ENCODE assay signal across 24 cellular contexts in the genomic region with DNA sequence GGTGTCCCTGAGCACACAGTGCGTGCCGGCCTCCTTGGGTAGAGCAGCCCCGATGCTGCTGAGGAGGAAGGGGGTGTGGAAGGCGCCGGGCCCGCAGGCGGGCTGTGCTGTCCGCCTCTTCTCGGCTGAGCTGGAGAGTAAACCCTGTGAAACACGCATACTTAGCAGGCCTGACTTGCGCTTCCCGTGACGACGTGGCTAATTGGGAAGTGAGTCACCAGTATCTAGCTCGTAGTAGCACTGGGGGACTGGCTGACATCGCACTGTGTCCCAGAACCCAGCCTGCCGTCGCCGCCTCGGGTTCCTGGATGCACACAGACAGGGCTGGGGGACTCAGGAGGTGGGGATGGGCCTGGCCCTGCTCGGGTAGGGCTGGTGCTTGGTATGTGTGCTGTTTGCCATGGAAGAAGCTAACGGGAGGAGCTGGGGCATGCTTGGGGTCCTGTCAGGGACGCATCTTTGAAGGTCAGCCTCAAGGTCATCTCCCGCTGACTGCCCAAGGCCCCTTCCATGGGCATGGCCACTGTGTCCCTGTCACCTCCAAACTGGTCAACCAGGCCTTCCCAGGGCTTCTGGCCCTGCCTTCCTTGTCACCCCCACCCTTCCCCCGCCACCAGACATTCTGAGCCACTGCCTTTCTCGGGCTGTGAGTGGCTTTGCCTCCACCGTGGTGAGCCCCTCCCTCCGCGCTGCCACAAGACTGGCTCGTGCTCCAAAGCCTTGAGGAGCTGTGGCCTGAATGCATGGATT.
DNase-seq lines count a peak whose midpoint lies in the region; ATAC-seq and TF ChIP-seq lines count a peak whose summit lies in the region.
"Had no signal": no experiment of that assay in that cellular context is flagged by ENCODE, and none has a peak within 500 bp of the region (broad histone marks: within the 10 kb centered on the region; RNA-seq: fewer than 3 reads in every experiment).

No MANE protein-coding gene starts in this region.

- H3K9me3 Mint-ChIP-seq in chondrocyte (ENCODE audit: low read depth), result no peaks in the 10 kb centered on the region
- H3K9me3 Mint-ChIP-seq: activated naive CD8-positive, alpha-beta T cell treated with anti-CD3 and anti-CD28 coated beads, Interleukin-2, amount 10 ng/mL, durations not matched to agents 7 days and 5 days; CD4-positive, alpha-beta T cell; memory B cell; stimulated activated memory B cell treated with anti-CD40 and anti-IgM and Interleukin-4, amounts not matched to agents 10 μg/mL and 1 μg/mL and 100 μg/mL, for 72 hours had no signal

- H3K56ac ChIP-seq in mesendoderm (ENCODE audit: low read length), result peak overlapping the region; percentile 63

- H3K79me2 ChIP-seq in mesendoderm (ENCODE audit: control insufficient read depth, insufficient read depth, low read length), result peaks cover 17% of the 10 kb centered on the region

- intact Hi-C loops in gastrocnemius medialis (cut with DNase I; ENCODE audit: low total_unique reads), result no loop called here

- no peak overlapping the region for H3K4me3 Mint-ChIP-seq in chondrocyte (ENCODE audit: unreplicated experiment)
- H3K4me3 Mint-ChIP-seq: activated naive CD8-positive, alpha-beta T cell treated with anti-CD3 and anti-CD28 coated beads, Interleukin-2, amount 10 ng/mL, durations not matched to agents 7 days and 5 days; CD4-positive, alpha-beta T cell; memory B cell; naive thymus-derived CD4-positive, alpha-beta T cell; stimulated activated memory B cell treated with anti-CD40 and anti-IgM and Interleukin-4, amounts not matched to agents 10 μg/mL and 1 μg/mL and 100 μg/mL, for 72 hours had no signal

- TF ChIP-seq CTCF in AG04449 (IDR thresholded peaks at IDR 0.05; ENCODE audit: insufficient read depth, low read length, missing control alignments) (no peak), chondrocyte (IDR thresholded peaks at IDR 0.05) (no peak), gastrocnemius medialis (IDR thresholded peaks at IDR 0.05 in 4 of 5, conservative IDR thresholded peaks at IDR 0.05 in 1 of 5) (no peak)

- H3K27me3 ChIP-seq in HUES48 (ENCODE audit: control insufficient read depth, insufficient read depth, low read length) (no peaks in the 10 kb centered on the region), mesendoderm (ENCODE audit: insufficient read depth, low read length, poor library complexity) (no peaks in the 10 kb centered on the region), gastrocnemius medialis (peaks cover 0 to 3% (median 0%) of the 10 kb centered on the region in 3 donors)
- H3K27me3 ChIP-seq: cardiac muscle cell, foreskin keratinocyte, pancreas had no signal

- no peak overlapping the region for H3K4ac ChIP-seq in mesendoderm (ENCODE audit: low read depth, low read length)

- DNase-seq in AG04449 (ENCODE audit: low read depth, low spot score) (peak; percentile 23), chondrocyte (ENCODE audit: low spot score) (peak; percentile 75), mesendoderm (peak; percentile 89), gastrocnemius medialis (no peak), activated gamma-delta T cell treated with Interleukin-2 at 50 U/mL for 16 hours (no peak), SKM-1 (lab: John Stamatoyannopoulos, UW; ENCODE audit: unreplicated experiment) (no peak)
- DNase-seq: activated CD4-positive, alpha-beta T cell treated with anti-CD3 and anti-CD28 coated beads for 4 hours; activated naive CD8-positive, alpha-beta T cell treated with anti-CD3 and anti-CD28 coated beads, Interleukin-2, amount 10 ng/mL, durations not matched to agents 7 days and 5 days; CD4-positive, alpha-beta T cell; dermis blood vessel endothelial cell; foreskin keratinocyte; naive thymus-derived CD4-positive, alpha-beta T cell; NCI-H1436; NCI-H82; OCI-M1; SIG-M5; sigmoid colon; T-helper 1 cell had no signal

- no peak for ATAC-seq in GM18861 (IDR thresholded peaks at IDR 0.05; ENCODE audit: unreplicated experiment)
- no peak for ATAC-seq in gastrocnemius medialis
- ATAC-seq: foreskin keratinocyte; naive thymus-derived CD4-positive, alpha-beta T cell; pancreas; stimulated activated memory B cell treated with anti-CD40 and anti-IgM and Interleukin-4, amounts not matched to agents 10 μg/mL and 1 μg/mL and 100 μg/mL, for 72 hours had no signal

- no peak overlapping the region for H4K5ac ChIP-seq in mesendoderm (ENCODE audit: low read length)

- peaks cover 20% of the 10 kb centered on the region for H3K79me1 ChIP-seq in mesendoderm (ENCODE audit: low read length)

- H3K4me3 ChIP-seq in AG04449 (ENCODE audit: low read depth, low read length) (no peak overlapping the region), HUES48 (ENCODE audit: low read depth, low read length) (no peak overlapping the region), mesendoderm (ENCODE audit: low read length) (no peak overlapping the region), gastrocnemius medialis (no peak overlapping the region)
- H3K4me3 ChIP-seq: cardiac muscle cell, pancreas, sigmoid colon had no signal

- no peak overlapping the region for H2AK5ac ChIP-seq in mesendoderm (ENCODE audit: low read length)

- no peak overlapping the region for H3K18ac ChIP-seq in mesendoderm (ENCODE audit: low read length)

- peak overlapping the region; percentile 5 for H3K27ac Mint-ChIP-seq in chondrocyte (ENCODE audit: unreplicated experiment)
- H3K27ac Mint-ChIP-seq: activated naive CD8-positive, alpha-beta T cell treated with anti-CD3 and anti-CD28 coated beads, Interleukin-2, amount 10 ng/mL, durations not matched to agents 7 days and 5 days; CD4-positive, alpha-beta T cell; memory B cell; naive thymus-derived CD4-positive, alpha-beta T cell; stimulated activated memory B cell treated with anti-CD40 and anti-IgM and Interleukin-4, amounts not matched to agents 10 μg/mL and 1 μg/mL and 100 μg/mL, for 72 hours had no signal

- H2BK15ac ChIP-seq in mesendoderm (replicated peaks; ENCODE audit: low read depth), result no peak overlapping the region

- peaks cover 21% of the 10 kb centered on the region; the same call in 1 of the 2 replicates for H3K4me1 ChIP-seq in HUES48 (ENCODE audit: control insufficient read depth, insufficient read depth, low read length)
- H3K4me1 ChIP-seq in mesendoderm (ENCODE audit: control insufficient read depth, low read depth, low read length), result peaks cover 17% of the 10 kb centered on the region
- no peaks in the 10 kb centered on the region for H3K4me1 ChIP-seq in gastrocnemius medialis
- H3K4me1 ChIP-seq: foreskin keratinocyte, pancreas, sigmoid colon had no signal

- H3K36me3 ChIP-seq in HUES48 (ENCODE audit: control insufficient read depth, insufficient read depth, low read length) (no peaks in the 10 kb centered on the region), mesendoderm (ENCODE audit: control insufficient read depth, insufficient read depth, low read length) (no peaks in the 10 kb centered on the region), gastrocnemius medialis (no peaks in the 10 kb centered on the region)
- H3K36me3 ChIP-seq: cardiac muscle cell, pancreas, sigmoid colon had no signal

- H3K9ac ChIP-seq in HUES48 (ENCODE audit: low read depth, low read length) (no peak overlapping the region), mesendoderm (ENCODE audit: low read length) (no peak overlapping the region)

- in situ Hi-C loops in gastrocnemius medialis (cut with MboI; ENCODE audit: low sequenced_read_pairs in 4 of 4), result loop anchor here in 1 of 4 donors (25.0 kb wide), 1 partner anchor 88 kb away; no protein-coding TSS in a partner anchor

- H3K9me3 ChIP-seq in HUES48 (ENCODE audit: control insufficient read depth, insufficient read depth, low read length), result no peaks in the 10 kb centered on the region
- H3K9me3 ChIP-seq in gastrocnemius medialis, result no peaks in the 10 kb centered on the region
- H3K9me3 ChIP-seq: pancreas, sigmoid colon had no signal

- H2BK5ac ChIP-seq in mesendoderm (ENCODE audit: low read length), result peak overlapping the region; percentile 6

- no peaks in the 10 kb centered on the region for H3K36me3 Mint-ChIP-seq in chondrocyte (ENCODE audit: low read depth)
- H3K36me3 Mint-ChIP-seq: activated naive CD8-positive, alpha-beta T cell treated with anti-CD3 and anti-CD28 coated beads, Interleukin-2, amount 10 ng/mL, durations not matched to agents 7 days and 5 days; memory B cell; naive thymus-derived CD4-positive, alpha-beta T cell; stimulated activated memory B cell treated with anti-CD40 and anti-IgM and Interleukin-4, amounts not matched to agents 10 μg/mL and 1 μg/mL and 100 μg/mL, for 72 hours had no signal

- peak overlapping the region; percentile 33 for H3K27ac ChIP-seq in HUES48 (ENCODE audit: low read depth, low read length)
- H3K27ac ChIP-seq in mesendoderm (ENCODE audit: low read depth, low read length), result no peak overlapping the region
- no peak overlapping the region for H3K27ac ChIP-seq in gastrocnemius medialis
- H3K27ac ChIP-seq: cardiac muscle cell, foreskin keratinocyte, pancreas, sigmoid colon had no signal

- TF ChIP-seq POLR2A in gastrocnemius medialis (IDR thresholded peaks at IDR 0.05), result no peak

- H3K4me2 ChIP-seq in mesendoderm (ENCODE audit: low read length), result no peak overlapping the region

- no peaks in the 10 kb centered on the region for H3K27me3 Mint-ChIP-seq in chondrocyte (ENCODE audit: low read depth)
- H3K27me3 Mint-ChIP-seq: activated naive CD8-positive, alpha-beta T cell treated with anti-CD3 and anti-CD28 coated beads, Interleukin-2, amount 10 ng/mL, durations not matched to agents 7 days and 5 days had no signal

- CTCF ChIA-PET in AG04449 (lab: Yijun Ruan, JAX), result no interaction called here

- POLR2A ChIA-PET in AG04449 (lab: Yijun Ruan, JAX), result interaction anchor here (0.6 kb wide), 1 partner anchor 276 kb away, joined by 3 read pairs; no protein-coding TSS in a partner anchor

- WGBS in mesendoderm (ENCODE audit: extremely low coverage, insufficient coverage, low lambda C conversion rate), result no CpG with 5 or more reads among the region's 30 CpGs

- no peaks in the 10 kb centered on the region for H3K4me1 Mint-ChIP-seq in chondrocyte (ENCODE audit: low read depth)
- H3K4me1 Mint-ChIP-seq: activated naive CD8-positive, alpha-beta T cell treated with anti-CD3 and anti-CD28 coated beads, Interleukin-2, amount 10 ng/mL, durations not matched to agents 7 days and 5 days; memory B cell; naive thymus-derived CD4-positive, alpha-beta T cell; stimulated activated memory B cell treated with anti-CD40 and anti-IgM and Interleukin-4, amounts not matched to agents 10 μg/mL and 1 μg/mL and 100 μg/mL, for 72 hours had no signal

- no peak overlapping the region for H2BK120ac ChIP-seq in mesendoderm (ENCODE audit: low read depth, low read length)

- no peak overlapping the region for H4K8ac ChIP-seq in mesendoderm (ENCODE audit: low read depth, low read length)

- H3K23ac ChIP-seq in mesendoderm (ENCODE audit: low read length), result no peak overlapping the region

Comparison
In these comparisons a context has a peak if more than half of its experiments do, and no peak if none do; other contexts are left out.
1. DNase-seq: peak in AG04449 (single experiment), chondrocyte (single experiment) and mesendoderm (single experiment); none in gastrocnemius medialis (0 of 2), activated gamma-delta T cell treated with Interleukin-2 at 50 U/mL for 16 hours (single experiment) and SKM-1 (single experiment).